In genomic region chrX:101931104-101931493, GRCh38 we compare ENCODE assay signal across 1 cellular context.
TF ChIP-seq lines count a peak whose summit lies in the region.

No MANE protein-coding gene starts in this region.

TF ChIP-seq in GM12878, 131 proteins besides CTCF, POLR2A, EP300 and RAD21 (continued from another document):
- TF ChIP-seq BCLAF1 (IDR thresholded peaks at IDR 0.05) (no peak), SRF (IDR thresholded peaks at IDR 0.05; ENCODE audit: low read depth in 2 of 2, low read length in 2 of 2) (no peak), SMARCA5 (IDR thresholded peaks at IDR 0.05) (no peak), MYC (IDR thresholded peaks at IDR 0.05; ENCODE audit: insufficient read depth, insufficient read length, insufficient replicate concordance, low read length, severe bottlenecking) (no peak), SREBF2 (IDR thresholded peaks at IDR 0.05; ENCODE audit: low read length) (no peak), ZSCAN29 (IDR thresholded peaks at IDR 0.05) (no peak), TCF12 (IDR thresholded peaks at IDR 0.05; ENCODE audit: low read depth, low read length) (no peak), FOXK2 (IDR thresholded peaks at IDR 0.05) (no peak), EZH2 (IDR thresholded peaks at IDR 0.05; ENCODE audit: borderline replicate concordance, control insufficient read depth, low read depth, low read length) (no peak), MXI1 (IDR thresholded peaks at IDR 0.05; ENCODE audit: low read depth, low read length) (no peak), POU2F2 (IDR thresholded peaks at IDR 0.05; ENCODE audit: borderline replicate concordance, low read depth, low read length) (no peak), NKRF (conservative IDR thresholded peaks at IDR 0.05) (no peak), STAT3 (IDR thresholded peaks at IDR 0.05; ENCODE audit: low read depth, low read length) (no peak)
